In genomic region chr10:29392376-29393021, GRCh38 we compare ENCODE assay signal across 8 cellular contexts.
DNase-seq lines count a peak whose midpoint lies in the region; ATAC-seq and TF ChIP-seq lines count a peak whose summit lies in the region.
"Had no signal": no experiment of that assay in that cellular context is flagged by ENCODE, and none has a peak within 500 bp of the region (broad histone marks: within the 10 kb centered on the region; RNA-seq: fewer than 3 reads in every experiment).

No MANE protein-coding gene starts in this region.

- 43 to 51% (median 43%) methylated on average over 4 of the region's 4 CpGs for WGBS in psoas muscle, 3 donors

- no peak overlapping the region for H3K4me2 ChIP-seq in DOHH2 (ENCODE audit: low read length)

- no peak for TF ChIP-seq POLR2A in NB4 (IDR thresholded peaks at IDR 0.05; ENCODE audit: extremely low read depth, insufficient read length)

- ATAC-seq in GM21390 (IDR thresholded peaks at IDR 0.05; ENCODE audit: unreplicated experiment): peak; percentile 71
- peak in 3 of 4 donors; percentile 61 to 64 (median 61) for ATAC-seq in psoas muscle

- H3K36me3 ChIP-seq in DOHH2 (ENCODE audit: control insufficient read depth, low read length) (no peaks in the 10 kb centered on the region), psoas muscle (ENCODE audit: insufficient read depth in 1 of 2, low read depth in 1 of 2) (no peaks in the 10 kb centered on the region)

- H3K4me1 ChIP-seq in DOHH2 (ENCODE audit: control insufficient read depth, low read length): no peaks in the 10 kb centered on the region
- H3K4me1 ChIP-seq in psoas muscle: no peaks in the 10 kb centered on the region

- TF ChIP-seq CTCF in DOHH2 (IDR thresholded peaks at IDR 0.05; ENCODE audit: low read depth, low read length, poor library complexity, severe bottlenecking) (peak; percentile 78), NB4 (IDR thresholded peaks at IDR 0.05; ENCODE audit: low read depth, low read length) (peak; percentile 67), psoas muscle (IDR thresholded peaks at IDR 0.05) (peak; percentile 64)

- no peaks in the 10 kb centered on the region for H3K27me3 ChIP-seq in DOHH2 (ENCODE audit: control insufficient read depth, low read length)
- H3K27me3 ChIP-seq in psoas muscle (ENCODE audit: insufficient read depth in 3 of 3, low read length in 2 of 3): no peaks in the 10 kb centered on the region

- intact Hi-C loops in psoas muscle (cut with DNase I): no loop called here

- DNase-seq in NB4 (ENCODE audit: low read depth) (peak; percentile 31), glomerular visceral epithelial cell (ENCODE audit: extremely low spot score) (peak; percentile 55), psoas muscle (no peak), NCI-H1048 (lab: John Stamatoyannopoulos, UW) (no peak)
- DNase-seq in activated CD4-positive, alpha-beta T cell treated with anti-CD3 and anti-CD28 coated beads for 48 hours: peak; percentile 51

- H3K27ac ChIP-seq in DOHH2 (ENCODE audit: low read depth, low read length) (no peak overlapping the region), psoas muscle (no peak overlapping the region)
- H3K27ac ChIP-seq: skin epidermis had no signal

- H3F3A ChIP-seq in DOHH2 (ENCODE audit: control insufficient read depth, insufficient read depth): no peaks in the 10 kb centered on the region

- H3K79me2 ChIP-seq in DOHH2 (ENCODE audit: control insufficient read depth, low read length): no peaks in the 10 kb centered on the region

- H3K4me3 ChIP-seq in DOHH2 (ENCODE audit: low read length) (no peak overlapping the region), NB4 (ENCODE audit: low read depth, low read length) (no peak overlapping the region), psoas muscle (no peak overlapping the region)
- H3K4me3 ChIP-seq: skin epidermis had no signal

- H4K20me1 ChIP-seq in DOHH2 (ENCODE audit: control insufficient read depth, insufficient read depth, low read depth, low read length): no peaks in the 10 kb centered on the region

- H3K9me3 ChIP-seq in DOHH2 (ENCODE audit: control insufficient read depth, insufficient read depth, low read length) (no peaks in the 10 kb centered on the region), psoas muscle (no peaks in the 10 kb centered on the region)

- no peaks in the 10 kb centered on the region for H3K9me2 ChIP-seq in DOHH2 (replicated peaks; ENCODE audit: control insufficient read depth, low read length)

Comparison
In these comparisons a context has a peak if more than half of its experiments do, and no peak if none do; other contexts are left out.
1. DNase-seq: peak in NB4 (single experiment), activated CD4-positive, alpha-beta T cell treated with anti-CD3 and anti-CD28 coated beads for 48 hours (single experiment) and glomerular visceral epithelial cell (single experiment); none in psoas muscle (0 of 2) and NCI-H1048 (single experiment).
2. Peak in every context shown above with its lines, with median percentiles within 50 percentile points of each other: CTCF ChIP-seq.